2 cellular contexts compared by ENCODE assay signal in genomic region chr15:80778621-80778963, GRCh38.
TF ChIP-seq lines count a peak whose summit lies in the region.

No MANE protein-coding gene starts in this region.

TF ChIP-seq in SK-N-SH, 30 proteins besides CTCF, POLR2A, EP300 and RAD21 (continued from another document):
- TF ChIP-seq MEF2A (IDR thresholded peaks at IDR 0.05; ENCODE audit: borderline replicate concordance, low read depth) (no peak), CHD2 (IDR thresholded peaks at IDR 0.05; ENCODE audit: low read length, partially characterized antibody) (no peak), TCF12 (IDR thresholded peaks at IDR 0.05) (no peak), SMC3 (IDR thresholded peaks at IDR 0.05; ENCODE audit: low read depth, low read length) (no peak)
- TF ChIP-seq, protein P1, sequence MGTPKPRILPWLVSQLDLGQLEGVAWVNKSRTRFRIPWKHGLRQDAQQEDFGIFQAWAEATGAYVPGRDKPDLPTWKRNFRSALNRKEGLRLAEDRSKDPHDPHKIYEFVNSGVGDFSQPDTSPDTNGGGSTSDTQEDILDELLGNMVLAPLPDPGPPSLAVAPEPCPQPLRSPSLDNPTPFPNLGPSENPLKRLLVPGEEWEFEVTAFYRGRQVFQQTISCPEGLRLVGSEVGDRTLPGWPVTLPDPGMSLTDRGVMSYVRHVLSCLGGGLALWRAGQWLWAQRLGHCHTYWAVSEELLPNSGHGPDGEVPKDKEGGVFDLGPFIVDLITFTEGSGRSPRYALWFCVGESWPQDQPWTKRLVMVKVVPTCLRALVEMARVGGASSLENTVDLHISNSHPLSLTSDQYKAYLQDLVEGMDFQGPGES (IDR thresholded peaks at IDR 0.05; ENCODE audit: low read depth, low read length) = no peak
TF ChIP-seq in SK-N-SH: peak in this region for 0.

TF ChIP-seq in SK-N-SH treated with all-trans-retinoic acid at 6 μM for 48 hours, 23 proteins besides CTCF, POLR2A, EP300 and RAD21 (continued from another document):
- TF ChIP-seq CREB5 (CRISPR knock-in tag; IDR thresholded peaks at IDR 0.05; ENCODE audit: low read depth) = no peak
